Comparison of ENCODE assay signal across 1 cellular context in the genomic region with DNA sequence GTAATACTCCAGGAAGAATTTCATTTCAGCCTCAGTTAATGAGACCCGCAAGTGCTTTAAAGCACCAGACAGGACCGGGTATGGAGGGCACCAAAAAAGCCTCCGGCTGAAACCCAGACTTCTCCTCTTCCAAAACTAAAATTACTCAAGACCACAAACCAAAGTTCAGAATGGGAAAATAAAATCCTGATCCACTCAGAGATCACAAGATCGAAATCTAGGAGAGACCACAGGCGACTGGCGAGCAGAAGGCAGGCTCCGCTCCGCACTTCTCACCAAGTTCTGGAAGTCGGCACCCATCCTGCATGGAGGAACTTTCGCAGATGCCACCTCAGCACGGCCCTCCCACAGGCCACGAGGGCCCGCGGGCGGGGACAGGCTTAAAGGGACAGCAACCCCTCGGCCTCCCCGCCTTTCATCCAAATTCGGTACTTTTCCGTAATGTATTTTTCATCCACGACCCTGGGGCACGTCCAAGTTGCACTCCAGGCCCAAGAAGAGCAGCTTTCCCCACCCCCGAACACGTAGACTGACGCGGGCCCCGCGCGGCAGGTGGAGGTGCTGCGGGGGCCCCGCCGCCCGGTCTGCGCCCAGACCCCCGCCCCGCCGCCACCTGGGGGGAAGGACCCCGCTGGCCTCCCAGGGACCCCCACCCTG.
A peak's percentile ranks its signal among the peaks of the same experiment; 100 is the strongest.
TF ChIP-seq lines count a peak whose summit lies in the region.

No MANE protein-coding gene starts in this region.

TF ChIP-seq in HepG2, 621 proteins besides CTCF, POLR2A, EP300 and RAD21 (continued from another document and continues in another):
- TF ChIP-seq, protein P1, sequence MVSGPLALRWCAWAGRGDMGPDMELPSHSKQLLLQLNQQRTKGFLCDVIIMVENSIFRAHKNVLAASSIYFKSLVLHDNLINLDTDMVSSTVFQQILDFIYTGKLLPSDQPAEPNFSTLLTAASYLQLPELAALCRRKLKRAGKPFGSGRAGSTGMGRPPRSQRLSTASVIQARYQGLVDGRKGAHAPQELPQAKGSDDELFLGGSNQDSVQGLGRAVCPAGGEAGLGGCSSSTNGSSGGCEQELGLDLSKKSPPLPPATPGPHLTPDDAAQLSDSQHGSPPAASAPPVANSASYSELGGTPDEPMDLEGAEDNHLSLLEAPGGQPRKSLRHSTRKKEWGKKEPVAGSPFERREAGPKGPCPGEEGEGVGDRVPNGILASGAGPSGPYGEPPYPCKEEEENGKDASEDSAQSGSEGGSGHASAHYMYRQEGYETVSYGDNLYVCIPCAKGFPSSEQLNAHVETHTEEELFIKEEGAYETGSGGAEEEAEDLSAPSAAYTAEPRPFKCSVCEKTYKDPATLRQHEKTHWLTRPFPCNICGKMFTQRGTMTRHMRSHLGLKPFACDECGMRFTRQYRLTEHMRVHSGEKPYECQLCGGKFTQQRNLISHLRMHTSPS (CRISPR knock-in tag; IDR thresholded peaks at IDR 0.05; ENCODE audit: low read depth): no peak
- TF ChIP-seq BCL6 (CRISPR knock-in tag; IDR thresholded peaks at IDR 0.05) (peak; percentile 26; the same call in 1 of the 2 replicates), YY1 (IDR thresholded peaks at IDR 0.05; ENCODE audit: insufficient read depth, insufficient replicate concordance, low read depth, low read length) (peak; percentile 17), ZNF547 (CRISPR knock-in tag; IDR thresholded peaks at IDR 0.05) (no peak), SIN3A (IDR thresholded peaks at IDR 0.05; ENCODE audit: borderline replicate concordance, low read depth, low read length) (peak; percentile 89; the same call in 1 of the 2 replicates), MXI1 (IDR thresholded peaks at IDR 0.05; ENCODE audit: borderline replicate concordance, low read depth, low read length) (peak; percentile 89; the same call in 1 of the 3 replicates), ZNF138 (CRISPR knock-in tag; IDR thresholded peaks at IDR 0.05; ENCODE audit: low read depth) (peak; percentile 41; the same call in 1 of the 2 replicates), ZNF564 (CRISPR knock-in tag; IDR thresholded peaks at IDR 0.05) (0 out of 2 replicates have a peak, but pooled peaks have one; percentile 53), NFKB2 (CRISPR knock-in tag; IDR thresholded peaks at IDR 0.05; ENCODE audit: borderline replicate concordance) (peak; percentile 29; the same call in 1 of the 2 replicates), SALL1 (CRISPR knock-in tag; IDR thresholded peaks at IDR 0.05) (peak; percentile 28; the same call in 1 of the 2 replicates), SRSF9 (IDR thresholded peaks at IDR 0.05; ENCODE audit: borderline replicate concordance, insufficient read depth, low read depth, low read length, poor library complexity, severe bottlenecking) (no peak), FOXO1 (CRISPR knock-in tag; IDR thresholded peaks at IDR 0.05) (0 out of 2 replicates have a peak, but pooled peaks have one; percentile 20), ZBTB37 (CRISPR knock-in tag; IDR thresholded peaks at IDR 0.05) (0 out of 2 replicates have a peak, but pooled peaks have one; percentile 44), ZNF180 (CRISPR knock-in tag; IDR thresholded peaks at IDR 0.05; ENCODE audit: borderline replicate concordance, low read depth) (no peak), ASH2L (IDR thresholded peaks at IDR 0.05; ENCODE audit: insufficient read length, low read depth, low read length) (peak; percentile 50), TARDBP (CRISPR knock-in tag; IDR thresholded peaks at IDR 0.05) (peak; percentile 13; the same call in 1 of the 2 replicates), ZNF441 (CRISPR knock-in tag; IDR thresholded peaks at IDR 0.05; ENCODE audit: borderline replicate concordance) (0 out of 2 replicates have a peak, but pooled peaks have one; percentile 28), ZNF496 (CRISPR knock-in tag; IDR thresholded peaks at IDR 0.05; ENCODE audit: insufficient replicate concordance) (no peak), CSRNP2 (CRISPR knock-in tag; conservative IDR thresholded peaks at IDR 0.05; ENCODE audit: low read depth) (no peak), ZNF703 (CRISPR knock-in tag; IDR thresholded peaks at IDR 0.05; ENCODE audit: borderline replicate concordance) (no peak), ZNF614 (CRISPR knock-in tag; IDR thresholded peaks at IDR 0.05; ENCODE audit: borderline replicate concordance) (peak; percentile 23; the same call in 1 of the 2 replicates), ZNF619 (CRISPR knock-in tag; IDR thresholded peaks at IDR 0.05) (0 out of 2 replicates have a peak, but pooled peaks have one; percentile 19), ZNF850 (CRISPR knock-in tag; conservative IDR thresholded peaks at IDR 0.05) (no peak), CBX2 (IDR thresholded peaks at IDR 0.05; ENCODE audit: low read depth, low read length) (no peak), CBX2 (CRISPR knock-in tag; IDR thresholded peaks at IDR 0.05; ENCODE audit: low read depth) (no peak), ELF4 (CRISPR knock-in tag; IDR thresholded peaks at IDR 0.05; ENCODE audit: borderline replicate concordance) (no peak), ZNF263 (CRISPR knock-in tag; IDR thresholded peaks at IDR 0.05) (0 out of 2 replicates have a peak, but pooled peaks have one; percentile 1), ESRRA (CRISPR knock-in tag; IDR thresholded peaks at IDR 0.05; ENCODE audit: low read depth) (0 out of 2 replicates have a peak, but pooled peaks have one; percentile 25), KLF16 (CRISPR knock-in tag; IDR thresholded peaks at IDR 0.05) (0 out of 4 replicates have a peak, but pooled peaks of 1 of the 2 experiments have one; percentile 15), ZNF136 (CRISPR knock-in tag; IDR thresholded peaks at IDR 0.05; ENCODE audit: low read depth) (no peak), ZIK1 (CRISPR knock-in tag; IDR thresholded peaks at IDR 0.05; ENCODE audit: borderline replicate concordance, low read depth) (0 out of 2 replicates have a peak, but pooled peaks have one; percentile 53), ZBTB10 (CRISPR knock-in tag; IDR thresholded peaks at IDR 0.05; ENCODE audit: borderline replicate concordance) (no peak), ZNF776 (CRISPR knock-in tag; IDR thresholded peaks at IDR 0.05) (no peak), CBX1 (IDR thresholded peaks at IDR 0.05; ENCODE audit: low read depth) (no peak), BHLHE40 (IDR thresholded peaks at IDR 0.05; ENCODE audit: low read length) (0 out of 2 replicates have a peak, but pooled peaks have one; percentile 5), ZBTB38 (CRISPR knock-in tag; IDR thresholded peaks at IDR 0.05) (no peak), ZNF224 (CRISPR knock-in tag; IDR thresholded peaks at IDR 0.05) (0 out of 2 replicates have a peak, but pooled peaks have one; percentile 31)
- TF ChIP-seq, protein P2, sequence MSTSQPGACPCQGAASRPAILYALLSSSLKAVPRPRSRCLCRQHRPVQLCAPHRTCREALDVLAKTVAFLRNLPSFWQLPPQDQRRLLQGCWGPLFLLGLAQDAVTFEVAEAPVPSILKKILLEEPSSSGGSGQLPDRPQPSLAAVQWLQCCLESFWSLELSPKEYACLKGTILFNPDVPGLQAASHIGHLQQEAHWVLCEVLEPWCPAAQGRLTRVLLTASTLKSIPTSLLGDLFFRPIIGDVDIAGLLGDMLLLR (CRISPR knock-in tag; IDR thresholded peaks at IDR 0.05): peak; percentile 55; the same call in 1 of the 2 replicates
- TF ChIP-seq, protein P3, sequence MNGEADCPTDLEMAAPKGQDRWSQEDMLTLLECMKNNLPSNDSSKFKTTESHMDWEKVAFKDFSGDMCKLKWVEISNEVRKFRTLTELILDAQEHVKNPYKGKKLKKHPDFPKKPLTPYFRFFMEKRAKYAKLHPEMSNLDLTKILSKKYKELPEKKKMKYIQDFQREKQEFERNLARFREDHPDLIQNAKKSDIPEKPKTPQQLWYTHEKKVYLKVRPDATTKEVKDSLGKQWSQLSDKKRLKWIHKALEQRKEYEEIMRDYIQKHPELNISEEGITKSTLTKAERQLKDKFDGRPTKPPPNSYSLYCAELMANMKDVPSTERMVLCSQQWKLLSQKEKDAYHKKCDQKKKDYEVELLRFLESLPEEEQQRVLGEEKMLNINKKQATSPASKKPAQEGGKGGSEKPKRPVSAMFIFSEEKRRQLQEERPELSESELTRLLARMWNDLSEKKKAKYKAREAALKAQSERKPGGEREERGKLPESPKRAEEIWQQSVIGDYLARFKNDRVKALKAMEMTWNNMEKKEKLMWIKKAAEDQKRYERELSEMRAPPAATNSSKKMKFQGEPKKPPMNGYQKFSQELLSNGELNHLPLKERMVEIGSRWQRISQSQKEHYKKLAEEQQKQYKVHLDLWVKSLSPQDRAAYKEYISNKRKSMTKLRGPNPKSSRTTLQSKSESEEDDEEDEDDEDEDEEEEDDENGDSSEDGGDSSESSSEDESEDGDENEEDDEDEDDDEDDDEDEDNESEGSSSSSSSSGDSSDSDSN (CRISPR knock-in tag; IDR thresholded peaks at IDR 0.05): peak; percentile 46
- TF ChIP-seq, protein P4, sequence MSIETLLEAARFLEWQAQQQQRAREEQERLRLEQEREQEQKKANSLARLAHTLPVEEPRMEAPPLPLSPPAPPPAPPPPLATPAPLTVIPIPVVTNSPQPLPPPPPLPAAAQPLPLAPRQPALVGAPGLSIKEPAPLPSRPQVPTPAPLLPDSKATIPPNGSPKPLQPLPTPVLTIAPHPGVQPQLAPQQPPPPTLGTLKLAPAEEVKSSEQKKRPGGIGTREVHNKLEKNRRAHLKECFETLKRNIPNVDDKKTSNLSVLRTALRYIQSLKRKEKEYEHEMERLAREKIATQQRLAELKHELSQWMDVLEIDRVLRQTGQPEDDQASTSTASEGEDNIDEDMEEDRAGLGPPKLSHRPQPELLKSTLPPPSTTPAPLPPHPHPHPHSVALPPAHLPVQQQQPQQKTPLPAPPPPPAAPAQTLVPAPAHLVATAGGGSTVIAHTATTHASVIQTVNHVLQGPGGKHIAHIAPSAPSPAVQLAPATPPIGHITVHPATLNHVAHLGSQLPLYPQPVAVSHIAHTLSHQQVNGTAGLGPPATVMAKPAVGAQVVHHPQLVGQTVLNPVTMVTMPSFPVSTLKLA (IDR thresholded peaks at IDR 0.05): peak; percentile 59; the same call in 1 of the 2 replicates
- TF ChIP-seq, protein P5, sequence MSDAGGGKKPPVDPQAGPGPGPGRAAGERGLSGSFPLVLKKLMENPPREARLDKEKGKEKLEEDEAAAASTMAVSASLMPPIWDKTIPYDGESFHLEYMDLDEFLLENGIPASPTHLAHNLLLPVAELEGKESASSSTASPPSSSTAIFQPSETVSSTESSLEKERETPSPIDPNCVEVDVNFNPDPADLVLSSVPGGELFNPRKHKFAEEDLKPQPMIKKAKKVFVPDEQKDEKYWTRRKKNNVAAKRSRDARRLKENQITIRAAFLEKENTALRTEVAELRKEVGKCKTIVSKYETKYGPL (CRISPR knock-in tag; IDR thresholded peaks at IDR 0.05): no peak
